In genomic region chr2:201628545-201628944, GRCh38 we compare ENCODE assay signal across 15 cellular contexts.
"Had no signal": no experiment of that assay in that cellular context is flagged by ENCODE, and none has a peak within 500 bp of the region (broad histone marks: within the 10 kb centered on the region; RNA-seq: fewer than 3 reads in every experiment).

No MANE protein-coding gene starts in this region.

- FAIRE-seq: keratinocyte had no signal

- ATAC-seq: activated CD8-positive, alpha-beta memory T cell treated with anti-CD3 and anti-CD28 coated beads, Interleukin-2, amount 10 ng/mL, durations not matched to agents 7 days and 5 days; stimulated activated memory B cell treated with anti-CD40 and anti-IgM and Interleukin-4, amounts not matched to agents 10 μg/mL and 1 μg/mL and 100 μg/mL, for 72 hours had no signal

- DNase-seq: activated CD4-positive, alpha-beta T cell treated with anti-CD3 and anti-CD28 coated beads, Interleukin-2, amount 50 U/mL, for 4 hours; activated CD8-positive, alpha-beta memory T cell treated with anti-CD3 and anti-CD28 coated beads, Interleukin-2, amount 10 ng/mL, durations not matched to agents 7 days and 5 days; activated effector memory CD4-positive, alpha-beta T cell treated with Interleukin-2 at 50 U/mL for 16 hours; activated T-cell treated with anti-CD3 and anti-CD28 coated beads, Interleukin-2, amount 50 U/mL, for 24 hours; anterior cingulate cortex; colonic mucosa; esophagus squamous epithelium; foreskin melanocyte; naive B cell; retina; substantia nigra; trophoblast cell had no signal

- H3K4me1 ChIP-seq: colonic mucosa, esophagus squamous epithelium had no signal

- H3K27me3 ChIP-seq: cardiac muscle cell, colonic mucosa, esophagus squamous epithelium had no signal

- H3K27ac ChIP-seq: cardiac muscle cell, colonic mucosa, esophagus squamous epithelium had no signal

- H3K4me3 ChIP-seq: cardiac muscle cell, colonic mucosa, esophagus squamous epithelium had no signal

- H3K36me3 ChIP-seq: colonic mucosa had no signal

- H3K9me3 ChIP-seq: colonic mucosa, esophagus squamous epithelium had no signal
